In the genomic region with DNA sequence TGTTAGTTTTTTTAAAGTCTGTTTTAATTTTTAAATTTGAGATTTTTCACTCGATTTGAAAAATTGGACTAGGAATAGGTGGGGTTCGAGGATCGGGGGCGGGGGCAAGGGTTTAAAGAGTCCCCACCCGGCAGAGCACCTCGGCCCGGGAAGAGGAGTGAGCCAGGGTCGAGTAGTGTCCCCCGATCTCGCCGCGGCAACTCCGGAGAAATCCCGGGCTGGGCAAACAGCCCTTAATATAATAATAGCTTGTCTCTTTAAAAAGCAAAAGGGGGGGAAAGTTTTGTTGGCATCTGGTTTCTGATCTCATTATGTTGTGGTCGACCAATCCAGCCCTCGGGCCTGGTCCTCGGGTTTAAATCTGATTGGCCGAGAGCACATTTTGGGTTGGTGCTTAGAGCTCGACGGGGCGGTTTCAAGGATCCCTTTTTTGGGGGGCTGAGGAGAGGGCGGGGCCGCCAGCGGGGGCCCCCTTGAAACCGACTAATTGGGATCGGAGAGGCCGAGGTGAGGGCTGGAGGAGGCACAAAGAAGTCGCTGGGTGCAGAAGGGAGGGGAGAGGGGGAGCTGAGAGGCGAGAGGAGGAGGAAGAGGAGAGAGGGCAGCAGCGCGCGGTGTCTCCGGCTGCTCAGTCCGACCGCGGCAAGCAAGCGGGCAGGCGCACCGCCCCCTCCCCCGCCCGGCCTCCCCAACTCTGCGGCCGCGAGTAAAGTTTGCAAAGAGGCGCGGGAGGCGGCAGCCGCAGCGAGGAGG, we compare ENCODE assay signal across 8 cellular contexts. TPM values are rescaled to one million over a fixed set of nuclear protein-coding genes. Genes with fewer than 3 reads are reported as not detected.
A peak's percentile ranks its signal among the peaks of the same experiment; 100 is the strongest.
DNase-seq lines count a peak whose midpoint lies in the region; ATAC-seq, FAIRE-seq and TF ChIP-seq lines count a peak whose summit lies in the region.

A gene (plus strand): TSS at position 631 of the 753 bp plus-strand sequence. CDS start 205 bp downstream, outside the sequence.

- no peak within 1 kb of the TSS for H3K27ac Mint-ChIP-seq in activated naive CD8-positive, alpha-beta T cell

- H3K27me3 Mint-ChIP-seq in activated naive CD8-positive, alpha-beta T cell, result peaks cover 27% of the 10 kb centered on the region

- H3K36me3 ChIP-seq in upper lobe of left lung, result no peaks in the 10 kb centered on the region

- H3K9me3 ChIP-seq in upper lobe of left lung, result no peaks in the 10 kb centered on the region

- peak; percentile 87 for FAIRE-seq in RCC 7860 (lab: Jason Lieb, UNC)

- no peaks in the 10 kb centered on the region for H3K36me3 Mint-ChIP-seq in activated naive CD8-positive, alpha-beta T cell

- peak; percentile 11 for DNase-seq in activated CD4-positive, alpha-beta T cell treated with anti-CD3 and anti-CD28 coated beads for 1 hour
- no peak for DNase-seq in activated CD4-positive, alpha-beta T cell treated with anti-CD3 and anti-CD28 coated beads, Interleukin-2, amount 50 U/mL, for 4 hours
- peak; percentile 97 to 98 for DNase-seq in Kasumi-1 (lab: John Stamatoyannopoulos, UW)
- DNase-seq in RCC 7860 (ENCODE audit: low spot score), result peak; percentile 85
- DNase-seq in glomerular visceral epithelial cell (ENCODE audit: extremely low spot score), result peak; percentile 98
- peak; percentile 89 for DNase-seq in non-pigmented ciliary epithelial cell (ENCODE audit: low read depth)
- peak; percentile 88 to 92 for DNase-seq in upper lobe of left lung

- H3K4me3 Mint-ChIP-seq in activated naive CD8-positive, alpha-beta T cell, result peak within 1 kb of the TSS; percentile 95

- H3K4me1 ChIP-seq in upper lobe of left lung, result peaks cover 23 to 44% (median 28%) of the 10 kb centered on the region in 4 donors

- peak within 1 kb of the TSS; percentile 81 to 87 (median 84) for H3K27ac ChIP-seq in upper lobe of left lung

- no peak for TF ChIP-seq CTCF in upper lobe of left lung (IDR thresholded peaks at IDR 0.05)

- H3K4me3 ChIP-seq in upper lobe of left lung, result peak within 1 kb of the TSS; percentile 59 to 80 (median 70)

- H3K27me3 ChIP-seq in upper lobe of left lung, result peaks cover 0 to 21% (median 8%) of the 10 kb centered on the region in 4 donors

- peaks cover 22% of the 10 kb centered on the region for H3K4me1 Mint-ChIP-seq in activated naive CD8-positive, alpha-beta T cell (ENCODE audit: low read depth)

- H3K9me3 Mint-ChIP-seq in activated naive CD8-positive, alpha-beta T cell (ENCODE audit: low read depth), result no peaks in the 10 kb centered on the region

- peak; percentile 81 to 95 for ATAC-seq in upper lobe of left lung (ENCODE audit: low FRiP score in 2 of 2)

- TF ChIP-seq POLR2A in upper lobe of left lung (IDR thresholded peaks at IDR 0.05), result peak in 2 of 4 donors; percentile 22 to 40

- 0% methylated on average over 39 to 49 of the region's 49 CpGs for WGBS in upper lobe of left lung, 2 donors

- TF ChIP-seq EP300 in upper lobe of left lung (IDR thresholded peaks at IDR 0.05), result no peak

RNA-seq across cellular contexts. Expression of the gene that starts here (rescaled TPM):
- total RNA-seq in upper lobe of left lung, result 10 to 100 TPM in 2 of 6 donors, 1 to 10 TPM in 4; 4.2 to 12.9 (median 7.5) TPM

Comparison
In these comparisons a context has a peak if more than half of its experiments do, and no peak if none do; other contexts are left out.
1. DNase-seq: peak in activated CD4-positive, alpha-beta T cell treated with anti-CD3 and anti-CD28 coated beads for 1 hour (single experiment), Kasumi-1 (2 of 2), RCC 7860 (single experiment), glomerular visceral epithelial cell (single experiment), non-pigmented ciliary epithelial cell (single experiment) and upper lobe of left lung (2 of 2); none in activated CD4-positive, alpha-beta T cell treated with anti-CD3 and anti-CD28 coated beads, Interleukin-2, amount 50 U/mL, for 4 hours (0 of 2).